ENCODE assay signal across 1 cellular context in the genomic region with DNA sequence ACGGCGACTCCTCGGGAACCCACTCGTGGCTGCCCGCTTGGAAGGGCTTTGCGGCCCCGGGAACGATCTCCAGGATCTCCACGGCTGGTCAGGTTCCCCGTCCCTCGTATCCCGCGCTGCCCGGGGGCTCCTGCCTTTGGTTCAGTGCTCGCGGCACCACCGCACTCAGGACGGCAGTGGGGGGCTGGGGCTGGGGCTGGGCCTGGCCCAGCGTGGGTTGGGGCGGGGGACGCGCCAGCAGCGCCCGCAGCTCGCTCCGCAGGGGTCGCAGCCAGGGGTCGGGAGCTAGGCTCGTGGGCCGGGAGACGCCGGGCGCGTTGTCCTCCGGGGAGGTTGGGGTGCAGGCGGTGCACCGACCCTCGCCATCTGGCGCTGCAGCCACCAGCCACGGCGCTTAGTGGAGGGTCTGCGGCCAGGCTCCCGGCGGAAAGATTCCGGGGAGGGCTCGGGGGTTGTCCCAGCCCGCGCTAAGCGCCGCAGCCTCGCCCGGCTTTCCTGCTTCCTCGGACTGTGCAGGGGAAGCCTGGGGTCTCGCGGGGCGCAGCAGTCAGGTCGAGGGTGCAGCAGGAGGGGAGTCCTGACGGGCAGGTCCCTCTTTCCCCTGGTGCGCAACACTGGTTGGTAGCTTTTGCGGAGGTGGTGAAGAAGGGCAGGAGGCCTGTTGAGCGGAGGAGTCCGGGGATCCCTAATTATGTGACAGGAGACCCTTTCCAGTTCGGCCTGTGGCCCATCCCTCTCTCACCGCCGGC.
TF ChIP-seq lines count a peak whose summit lies in the region.

No MANE protein-coding gene starts in this region.

TF ChIP-seq in IMR-90, 13 proteins besides CTCF, POLR2A, EP300 and RAD21 (continued from another document):
- TF ChIP-seq ELK1 (IDR thresholded peaks at IDR 0.05; ENCODE audit: borderline replicate concordance, low read depth, low read length) = no peak
- TF ChIP-seq USF2 (IDR thresholded peaks at IDR 0.05; ENCODE audit: low read depth, low read length) = no peak
